ENCODE assay signal across 18 cellular contexts in genomic region chr5:52077941-52078825, GRCh38.
"Had no signal": no experiment of that assay in that cellular context is flagged by ENCODE, and none has a peak within 500 bp of the region (broad histone marks: within the 10 kb centered on the region; RNA-seq: fewer than 3 reads in every experiment).

No MANE protein-coding gene starts in this region.

- H3K9me3 ChIP-seq: body of pancreas, gastroesophageal sphincter, suprapubic skin, upper lobe of left lung had no signal

- DNase-seq: activated CD4-positive, alpha-beta T cell treated with anti-CD3 and anti-CD28 coated beads, Interleukin-2, amount 50 U/mL, for 4 hours; activated effector memory CD4-positive, alpha-beta T cell treated with Interleukin-2 at 50 U/mL for 16 hours; activated T-cell treated with anti-CD3 and anti-CD28 coated beads, Interleukin-2, amount 50 U/mL, for 1 hour; amniotic stem cell; body of pancreas; central memory CD4-positive, alpha-beta T cell; effector memory CD4-positive, alpha-beta T cell; left colon; natural killer cell; stimulated activated CD4-positive, alpha-beta T cell treated with anti-CD3 and anti-CD28 coated beads, Interleukin-2, amount 100 ng/mL, for 48 hours; stimulated activated CD8-positive, alpha-beta memory T cell treated with anti-CD3 and anti-CD28 coated beads, Interleukin-4, amount 100 ng/mL, for 48 hours; stimulated activated naive CD8-positive, alpha-beta T cell treated with anti-CD3 and anti-CD28 coated beads, Interleukin-15, Interleukin-2, amounts not matched to agents 100 U/mL and 50 U/mL, for 24 hours; upper lobe of left lung had no signal

- H3K4me1 ChIP-seq: body of pancreas, gastroesophageal sphincter, suprapubic skin, upper lobe of left lung had no signal

- H3K36me3 ChIP-seq: gastroesophageal sphincter, suprapubic skin, upper lobe of left lung had no signal

- H3K4me3 ChIP-seq: body of pancreas, coronary artery, gastroesophageal sphincter, hepatocyte, suprapubic skin, upper lobe of left lung had no signal

- H2AFZ ChIP-seq: hepatocyte had no signal

- H3K4me2 ChIP-seq: hepatocyte had no signal

- H3K27me3 ChIP-seq: body of pancreas, gastroesophageal sphincter, hepatocyte, suprapubic skin, upper lobe of left lung had no signal

- H3K27ac ChIP-seq: body of pancreas, coronary artery, epithelial cell of prostate, gastroesophageal sphincter, hepatocyte, suprapubic skin, upper lobe of left lung had no signal
